15 cellular contexts compared by ENCODE assay signal in genomic region chr5:58454025-58454424, GRCh38. TPM values are rescaled to one million over a fixed set of nuclear protein-coding genes. Genes with fewer than 3 reads are reported as not detected.
DNase-seq lines count a peak whose midpoint lies in the region; ATAC-seq, FAIRE-seq and TF ChIP-seq lines count a peak whose summit lies in the region.
"Had no signal": no experiment of that assay in that cellular context is flagged by ENCODE, and none has a peak within 500 bp of the region (broad histone marks: within the 10 kb centered on the region; RNA-seq: fewer than 3 reads in every experiment).

No MANE protein-coding gene starts in this region.

- TF ChIP-seq CTCF in AG04450 (IDR thresholded peaks at IDR 0.05; ENCODE audit: low read depth, low read length) (no peak), astrocyte (IDR thresholded peaks at IDR 0.05; ENCODE audit: insufficient read depth, low read depth, low read length) (no peak), fibroblast of villous mesenchyme (IDR thresholded peaks at IDR 0.05; ENCODE audit: insufficient read depth, low read depth, low read length) (no peak), neural cell (IDR thresholded peaks at IDR 0.05; ENCODE audit: poor library complexity, severe bottlenecking) (no peak)

- peaks cover 2% of the 10 kb centered on the region for H3K9me3 Mint-ChIP-seq in astrocyte (ENCODE audit: unreplicated experiment)
- H3K9me3 Mint-ChIP-seq in activated T-helper 2 cell treated with anti-CD3 and anti-CD28 coated beads, Interferon-gamma antibody, Interleukin-2, Interleukin-4, amounts not matched to agents 10 μg/mL and 5 μg/mL and 100 μg/mL, durations not matched to agents 14 hours and 24 hours and 36 hours, result no peaks in the 10 kb centered on the region
- H3K9me3 Mint-ChIP-seq: stimulated activated naive CD8-positive, alpha-beta T cell treated with anti-CD3 and anti-CD28 coated beads, Interleukin-15, Interleukin-2, amounts not matched to agents 100 ng/mL and 50 ng/mL, for 24 hours had no signal

- H3K27me3 ChIP-seq in AG04450 (ENCODE audit: control insufficient read depth, insufficient read depth, low read length), result no peaks in the 10 kb centered on the region
- H3K27me3 ChIP-seq in astrocyte (ENCODE audit: insufficient read depth, low read length), result no peaks in the 10 kb centered on the region
- H3K27me3 ChIP-seq in neural cell (ENCODE audit: insufficient read depth, low read depth, low read length), result no peaks in the 10 kb centered on the region

- H3K36me3 ChIP-seq in astrocyte (ENCODE audit: insufficient read depth, low read length) (peaks cover 61% of the 10 kb centered on the region), neural cell (ENCODE audit: insufficient read depth, low read length) (peaks cover 48% of the 10 kb centered on the region)

- no peak for FAIRE-seq in astrocyte (lab: Jason Lieb, UNC)

- no peaks in the 10 kb centered on the region for H3K9me2 ChIP-seq in neural cell (ENCODE audit: insufficient read depth, low read length)

- ATAC-seq in HG03460 (IDR thresholded peaks at IDR 0.05; ENCODE audit: unreplicated experiment) (no peak), HG03439 (IDR thresholded peaks at IDR 0.05; ENCODE audit: unreplicated experiment) (no peak)
- ATAC-seq: HCT116 had no signal

- no peaks in the 10 kb centered on the region for H3K27me3 Mint-ChIP-seq in astrocyte (ENCODE audit: low read depth, unreplicated experiment)
- peaks cover 29% of the 10 kb centered on the region for H3K27me3 Mint-ChIP-seq in activated T-helper 2 cell treated with anti-CD3 and anti-CD28 coated beads, Interferon-gamma antibody, Interleukin-2, Interleukin-4, amounts not matched to agents 10 μg/mL and 5 μg/mL and 100 μg/mL, durations not matched to agents 14 hours and 24 hours and 36 hours (ENCODE audit: low read depth)

- H3K27ac ChIP-seq in AG04450 (ENCODE audit: low read depth, low read length) (no peak overlapping the region), astrocyte (ENCODE audit: low read depth, low read length) (peak overlapping the region; percentile 32), neural cell (ENCODE audit: low read length) (no peak overlapping the region)
- H3K27ac ChIP-seq: parathyroid adenoma had no signal

- peak overlapping the region; percentile 90 for H3K4me2 ChIP-seq in astrocyte (ENCODE audit: low read length)
- H3K4me2 ChIP-seq in neural cell (ENCODE audit: low read length), result peak overlapping the region; percentile 97

- H3K9me3 ChIP-seq in AG04450 (ENCODE audit: control insufficient read depth, insufficient read depth, low read length) (no peaks in the 10 kb centered on the region), astrocyte (ENCODE audit: insufficient read depth, low read depth, low read length) (no peaks in the 10 kb centered on the region), neural cell (ENCODE audit: low read length) (no peaks in the 10 kb centered on the region)

- H3K27ac Mint-ChIP-seq in astrocyte (ENCODE audit: unreplicated experiment), result peak overlapping the region; percentile 88
- H3K27ac Mint-ChIP-seq in activated T-helper 2 cell treated with anti-CD3 and anti-CD28 coated beads, Interferon-gamma antibody, Interleukin-2, Interleukin-4, amounts not matched to agents 10 μg/mL and 5 μg/mL and 100 μg/mL, durations not matched to agents 14 hours and 24 hours and 36 hours, result no peak overlapping the region
- H3K27ac Mint-ChIP-seq: stimulated activated naive CD8-positive, alpha-beta T cell treated with anti-CD3 and anti-CD28 coated beads, Interleukin-15, Interleukin-2, amounts not matched to agents 100 ng/mL and 50 ng/mL, for 24 hours had no signal

- POLR2A ChIA-PET in AG04450 (lab: Yijun Ruan, JAX), result no interaction called here

- H3K4me3 Mint-ChIP-seq in astrocyte (ENCODE audit: unreplicated experiment), result peak overlapping the region; percentile 97
- no peak overlapping the region for H3K4me3 Mint-ChIP-seq in activated T-helper 2 cell treated with anti-CD3 and anti-CD28 coated beads, Interferon-gamma antibody, Interleukin-2, Interleukin-4, amounts not matched to agents 10 μg/mL and 5 μg/mL and 100 μg/mL, durations not matched to agents 14 hours and 24 hours and 36 hours (ENCODE audit: low read depth)
- H3K4me3 Mint-ChIP-seq: stimulated activated naive CD8-positive, alpha-beta T cell treated with anti-CD3 and anti-CD28 coated beads, Interleukin-15, Interleukin-2, amounts not matched to agents 100 ng/mL and 50 ng/mL, for 24 hours had no signal

- peaks cover 64% of the 10 kb centered on the region for H3K79me2 ChIP-seq in astrocyte (ENCODE audit: insufficient read depth, low read length)
- peaks cover 57% of the 10 kb centered on the region for H3K79me2 ChIP-seq in neural cell (replicated peaks; ENCODE audit: insufficient read depth, low read length)
- H3K79me2 ChIP-seq: parathyroid adenoma had no signal

- no peaks in the 10 kb centered on the region for H3F3A ChIP-seq in neural cell (ENCODE audit: insufficient read depth, low read length, poor library complexity, severe bottlenecking)

- peak overlapping the region; percentile 94 for H3K4me3 ChIP-seq in AG04450 (ENCODE audit: low read depth, low read length)
- peak overlapping the region; percentile 97 for H3K4me3 ChIP-seq in astrocyte (ENCODE audit: insufficient read depth, low read depth, low read length)
- peak overlapping the region; percentile 91 for H3K4me3 ChIP-seq in fibroblast of villous mesenchyme (ENCODE audit: low read depth, low read length)
- peak overlapping the region; percentile 88 for H3K4me3 ChIP-seq in neural cell (ENCODE audit: low read length)

- intact Hi-C loops in activated T-helper 2 cell treated with anti-CD3 and anti-CD28 coated beads, Interferon-gamma antibody, Interleukin-2, Interleukin-4, amounts not matched to agents 10 μg/mL and 5 μg/mL and 100 μg/mL, durations not matched to agents 14 hours and 24 hours and 36 hours (cut with micrococcal nuclease), result no loop called here

- peaks cover 14% of the 10 kb centered on the region for H3K4me1 ChIP-seq in astrocyte (ENCODE audit: insufficient read depth, low read length)
- H3K4me1 ChIP-seq: parathyroid adenoma had no signal

- H3K36me3 Mint-ChIP-seq in astrocyte (ENCODE audit: low read depth, unreplicated experiment), result peaks cover 47% of the 10 kb centered on the region
- peaks cover 3% of the 10 kb centered on the region for H3K36me3 Mint-ChIP-seq in activated T-helper 2 cell treated with anti-CD3 and anti-CD28 coated beads, Interferon-gamma antibody, Interleukin-2, Interleukin-4, amounts not matched to agents 10 μg/mL and 5 μg/mL and 100 μg/mL, durations not matched to agents 14 hours and 24 hours and 36 hours (ENCODE audit: low read depth)

- no peak overlapping the region for H2AFZ ChIP-seq in astrocyte (ENCODE audit: low read depth, low read length)
- H2AFZ ChIP-seq in neural cell (ENCODE audit: low read depth, low read length), result no peak overlapping the region
- H2AFZ ChIP-seq: parathyroid adenoma had no signal

- H3K9ac ChIP-seq in astrocyte (ENCODE audit: low read length) (peak overlapping the region; percentile 99), neural cell (ENCODE audit: low read length) (no peak overlapping the region)
- H3K9ac ChIP-seq: parathyroid adenoma had no signal

- no peak for TF ChIP-seq RAD21 in neural cell (conservative IDR thresholded peaks at IDR 0.05)

- TF ChIP-seq EP300 in neural cell (conservative IDR thresholded peaks at IDR 0.05; ENCODE audit: poor library complexity, severe bottlenecking), result no peak

- DNase-seq in AG04450 (ENCODE audit: low read depth, low spot score), result no peak
- DNase-seq in astrocyte (ENCODE audit: low read depth), result no peak
- no peak for DNase-seq in fibroblast of villous mesenchyme (ENCODE audit: low read depth)
- no peak for DNase-seq in kidney glomerular epithelial cell (lab: John Stamatoyannopoulos, UW)
- no peak for DNase-seq in activated T-helper 2 cell treated with anti-CD3 and anti-CD28 coated beads, Interferon-gamma antibody, Interleukin-2, Interleukin-4, amounts not matched to agents 10 μg/mL and 5 μg/mL and 100 μg/mL, durations not matched to agents 14 hours and 24 hours and 36 hours (ENCODE audit: low spot score)
- DNase-seq: activated CD4-positive, CD25-positive, alpha-beta regulatory T cell; foreskin melanocyte; NCI-H774 had no signal

- peaks cover 34% of the 10 kb centered on the region for H3K4me1 Mint-ChIP-seq in astrocyte (ENCODE audit: low read depth, unreplicated experiment)
- H3K4me1 Mint-ChIP-seq in activated T-helper 2 cell treated with anti-CD3 and anti-CD28 coated beads, Interferon-gamma antibody, Interleukin-2, Interleukin-4, amounts not matched to agents 10 μg/mL and 5 μg/mL and 100 μg/mL, durations not matched to agents 14 hours and 24 hours and 36 hours (ENCODE audit: low read depth), result peaks cover 6% of the 10 kb centered on the region

- CTCF ChIA-PET in AG04450 (lab: Charles Lee), result interaction anchor here (0.9 to 1.4 kb wide), 3 partner anchors 566 to 1156 kb away, joined by 3 to 5 read pairs (median 4); no protein-coding TSS in a partner anchor

- H4K20me1 ChIP-seq in astrocyte (ENCODE audit: insufficient read depth, low read length), result peaks cover 66% of the 10 kb centered on the region
- peaks cover 5% of the 10 kb centered on the region for H4K20me1 ChIP-seq in neural cell (ENCODE audit: insufficient read depth)

TF ChIP-seq in neural cell, 6 proteins besides CTCF, POLR2A, EP300 and RAD21 (continues in another document):
- TF ChIP-seq EZH2 (IDR thresholded peaks at IDR 0.05; ENCODE audit: borderline replicate concordance, insufficient read depth, low read length, poor library complexity, severe bottlenecking), result no peak
- TF ChIP-seq POLR2AphosphoS5 (IDR thresholded peaks at IDR 0.05), result no peak
- no peak for TF ChIP-seq TAF1 (IDR thresholded peaks at IDR 0.05; ENCODE audit: low read depth)
- TF ChIP-seq MXI1 (conservative IDR thresholded peaks at IDR 0.05; ENCODE audit: poor library complexity, severe bottlenecking), result no peak
- TF ChIP-seq SMC3 (conservative IDR thresholded peaks at IDR 0.05; ENCODE audit: poor library complexity), result no peak

RNA-seq across cellular contexts. Expression of gene PLK2, which starts 5.9 kb away (rescaled TPM):
- polyA plus RNA-seq in AG04450 (2011; rRNA removed) (229 and 244 TPM in 2 replicates), neural cell (309 and 385 TPM in 2 replicates)
- polyA minus RNA-seq in AG04450 (2011; rRNA and poly(A)+ RNA removed), result 595 and 624 TPM in 2 replicates
- total RNA-seq in astrocyte (260 and 368 TPM in 2 replicates), fibroblast of villous mesenchyme (219 and 297 TPM in 2 replicates)
- polyA minus RNA-seq in neural cell, result 800 and 993 TPM in 2 replicates
- total RNA-seq in activated T-helper 2 cell treated with anti-CD3 and anti-CD28 coated beads, Interferon-gamma antibody, Interleukin-2, Interleukin-4, amounts not matched to agents 10 μg/mL and 5 μg/mL and 100 μg/mL, durations not matched to agents 14 hours and 24 hours and 36 hours, result 18.2 and 20.1 TPM in 2 replicates

RNA-seq across cellular contexts. Expression of gene GAPT, which starts 37.2 kb away (rescaled TPM):
- polyA plus RNA-seq in AG04450 (2011; rRNA removed) (not detected in 2 replicates), neural cell (not detected in 2 replicates)
- not detected in 2 replicates for polyA minus RNA-seq in AG04450 (2011; rRNA and poly(A)+ RNA removed)
- total RNA-seq in astrocyte (not detected in 2 replicates), fibroblast of villous mesenchyme (not detected in 2 replicates)
- polyA minus RNA-seq in neural cell, result not detected in 2 replicates
- not detected in 2 replicates for total RNA-seq in activated T-helper 2 cell treated with anti-CD3 and anti-CD28 coated beads, Interferon-gamma antibody, Interleukin-2, Interleukin-4, amounts not matched to agents 10 μg/mL and 5 μg/mL and 100 μg/mL, durations not matched to agents 14 hours and 24 hours and 36 hours
- total RNA-seq: RPMI7951 had no signal

Comparison
In these comparisons a context has a peak if more than half of its experiments do, and no peak if none do; other contexts are left out.
1. RNA of gene PLK2, which starts 5.9 kb away (total RNA-seq): 260 to 368 TPM in astrocyte and 219 to 297 TPM in fibroblast of villous mesenchyme; 18.2 to 20.1 TPM in activated T-helper 2 cell treated with anti-CD3 and anti-CD28 coated beads, Interferon-gamma antibody, Interleukin-2, Interleukin-4, amounts not matched to agents 10 μg/mL and 5 μg/mL and 100 μg/mL, durations not matched to agents 14 hours and 24 hours and 36 hours; every median in the first group is over 10 times any median in the second.
2. Peak in every context shown above with its lines, with median percentiles within 50 percentile points of each other: H3K4me3 ChIP-seq.